16 cellular contexts compared by ENCODE assay signal in genomic region chr1:156865865-156866678, GRCh38. TPM values are rescaled to one million over a fixed set of nuclear protein-coding genes. Genes with fewer than 3 reads are reported as not detected.
DNase-seq lines count a peak whose midpoint lies in the region; ATAC-seq lines count a peak whose summit lies in the region.
"Had no signal": no experiment of that assay in that cellular context is flagged by ENCODE, and none has a peak within 500 bp of the region (broad histone marks: within the 10 kb centered on the region; RNA-seq: fewer than 3 reads in every experiment).

No MANE protein-coding gene starts in this region.

- H3K27ac Mint-ChIP-seq in activated CD8-positive, alpha-beta memory T cell treated with anti-CD3 and anti-CD28 coated beads, Interleukin-2, amount 10 ng/mL, durations not matched to agents 7 days and 5 days, result peak overlapping the region; percentile 34
- peak overlapping the region; percentile 82 for H3K27ac Mint-ChIP-seq in activated CD8-positive, alpha-beta T cell treated with anti-CD3 and anti-CD28 coated beads, Interleukin-2, amount 10 ng/mL, durations not matched to agents 7 days and 5 days
- peak overlapping the region; percentile 7 for H3K27ac Mint-ChIP-seq in stimulated activated effector memory CD8-positive, alpha-beta T cell treated with anti-CD3 and anti-CD28 coated beads, Interleukin-12 subunit alpha, Interleukin-12 subunit beta, amount 100 ng/mL, for 72 hours
- H3K27ac Mint-ChIP-seq: H9 had no signal

- ATAC-seq in activated CD8-positive, alpha-beta memory T cell treated with anti-CD3 and anti-CD28 coated beads, Interleukin-2, amount 10 ng/mL, durations not matched to agents 7 days and 5 days, result peak; percentile 32
- ATAC-seq in activated CD8-positive, alpha-beta T cell treated with anti-CD3 and anti-CD28 coated beads, Interleukin-2, amount 10 ng/mL, durations not matched to agents 7 days and 5 days, result peak; percentile 44
- no peak for ATAC-seq in stimulated activated effector memory CD8-positive, alpha-beta T cell treated with anti-CD3 and anti-CD28 coated beads, Interleukin-12 subunit alpha, Interleukin-12 subunit beta, amount 100 ng/mL, for 72 hours
- no peak for ATAC-seq in HG03045 (IDR thresholded peaks at IDR 0.05; ENCODE audit: unreplicated experiment)

- POLR2A ChIA-PET in activated CD8-positive, alpha-beta T cell treated with anti-CD3 and anti-CD28 coated beads, Interleukin-2, amount 10 ng/mL, durations not matched to agents 7 days and 5 days (lab: Charles Lee), result no interaction called here

- CTCF ChIA-PET in activated CD8-positive, alpha-beta memory T cell treated with anti-CD3 and anti-CD28 coated beads, Interleukin-2, amount 10 ng/mL, durations not matched to agents 7 days and 5 days (lab: Charles Lee), result interaction anchor here (0.7 to 21.5 kb wide), 7 partner anchors 23 to 177 kb away, joined by 3 to 600 read pairs (median 6); partner anchors contain the start of gene SH2D2A
- CTCF ChIA-PET in activated CD8-positive, alpha-beta T cell treated with anti-CD3 and anti-CD28 coated beads, Interleukin-2, amount 10 ng/mL, durations not matched to agents 7 days and 5 days (lab: Charles Lee), result interaction anchor here (1.1 to 8.8 kb wide), 5 partner anchors 25 to 177 kb away, joined by 3 to 138 read pairs (median 4); partner anchors contain the start of gene PEAR1

- H3K27me3 Mint-ChIP-seq in activated CD8-positive, alpha-beta memory T cell treated with anti-CD3 and anti-CD28 coated beads, Interleukin-2, amount 10 ng/mL, durations not matched to agents 7 days and 5 days, result peaks cover 22% of the 10 kb centered on the region
- H3K27me3 Mint-ChIP-seq in activated CD8-positive, alpha-beta T cell treated with anti-CD3 and anti-CD28 coated beads, Interleukin-2, amount 10 ng/mL, durations not matched to agents 7 days and 5 days (ENCODE audit: low read depth), result peaks cover 6% of the 10 kb centered on the region

- H3K4me3 Mint-ChIP-seq in activated CD8-positive, alpha-beta memory T cell treated with anti-CD3 and anti-CD28 coated beads, Interleukin-2, amount 10 ng/mL, durations not matched to agents 7 days and 5 days, result no peak overlapping the region
- peak overlapping the region; percentile 52 for H3K4me3 Mint-ChIP-seq in activated CD8-positive, alpha-beta T cell treated with anti-CD3 and anti-CD28 coated beads, Interleukin-2, amount 10 ng/mL, durations not matched to agents 7 days and 5 days
- peak overlapping the region; percentile 26 for H3K4me3 Mint-ChIP-seq in stimulated activated effector memory CD8-positive, alpha-beta T cell treated with anti-CD3 and anti-CD28 coated beads, Interleukin-12 subunit alpha, Interleukin-12 subunit beta, amount 100 ng/mL, for 72 hours

- peaks cover 54% of the 10 kb centered on the region for H3K4me1 Mint-ChIP-seq in activated CD8-positive, alpha-beta memory T cell treated with anti-CD3 and anti-CD28 coated beads, Interleukin-2, amount 10 ng/mL, durations not matched to agents 7 days and 5 days
- H3K4me1 Mint-ChIP-seq in activated CD8-positive, alpha-beta T cell treated with anti-CD3 and anti-CD28 coated beads, Interleukin-2, amount 10 ng/mL, durations not matched to agents 7 days and 5 days (ENCODE audit: low read depth), result peaks cover 77% of the 10 kb centered on the region
- peaks cover 77% of the 10 kb centered on the region for H3K4me1 Mint-ChIP-seq in stimulated activated effector memory CD8-positive, alpha-beta T cell treated with anti-CD3 and anti-CD28 coated beads, Interleukin-12 subunit alpha, Interleukin-12 subunit beta, amount 100 ng/mL, for 72 hours

- H3K9me3 Mint-ChIP-seq in activated CD8-positive, alpha-beta memory T cell treated with anti-CD3 and anti-CD28 coated beads, Interleukin-2, amount 10 ng/mL, durations not matched to agents 7 days and 5 days (ENCODE audit: low read depth), result no peaks in the 10 kb centered on the region
- H3K9me3 Mint-ChIP-seq in activated CD8-positive, alpha-beta T cell treated with anti-CD3 and anti-CD28 coated beads, Interleukin-2, amount 10 ng/mL, durations not matched to agents 7 days and 5 days (ENCODE audit: insufficient read depth), result no peaks in the 10 kb centered on the region
- no peaks in the 10 kb centered on the region for H3K9me3 Mint-ChIP-seq in stimulated activated effector memory CD8-positive, alpha-beta T cell treated with anti-CD3 and anti-CD28 coated beads, Interleukin-12 subunit alpha, Interleukin-12 subunit beta, amount 100 ng/mL, for 72 hours
- H3K9me3 Mint-ChIP-seq: H9 had no signal

- H3K36me3 Mint-ChIP-seq in activated CD8-positive, alpha-beta memory T cell treated with anti-CD3 and anti-CD28 coated beads, Interleukin-2, amount 10 ng/mL, durations not matched to agents 7 days and 5 days, result no peaks in the 10 kb centered on the region
- H3K36me3 Mint-ChIP-seq in activated CD8-positive, alpha-beta T cell treated with anti-CD3 and anti-CD28 coated beads, Interleukin-2, amount 10 ng/mL, durations not matched to agents 7 days and 5 days (ENCODE audit: low read depth), result no peaks in the 10 kb centered on the region
- peaks cover 6% of the 10 kb centered on the region for H3K36me3 Mint-ChIP-seq in stimulated activated effector memory CD8-positive, alpha-beta T cell treated with anti-CD3 and anti-CD28 coated beads, Interleukin-12 subunit alpha, Interleukin-12 subunit beta, amount 100 ng/mL, for 72 hours

- DNase-seq in activated CD8-positive, alpha-beta memory T cell treated with anti-CD3 and anti-CD28 coated beads, Interleukin-2, amount 10 ng/mL, durations not matched to agents 7 days and 5 days, result no peak
- DNase-seq in activated CD8-positive, alpha-beta memory T cell treated with anti-CD3 and anti-CD28 coated beads, Interleukin-2, amount 50 U/mL, for 48 hours, result no peak
- DNase-seq in NCI-H2171 (lab: John Stamatoyannopoulos, UW), result peak; percentile 11
- DNase-seq in activated CD8-positive, alpha-beta T cell treated with anti-CD3 and anti-CD28 coated beads, Interleukin-2, amount 10 ng/mL, durations not matched to agents 7 days and 5 days, result peak; percentile 37
- no peak for DNase-seq in stimulated activated effector memory CD8-positive, alpha-beta T cell treated with anti-CD3 and anti-CD28 coated beads, Interleukin-12 subunit alpha, Interleukin-12 subunit beta, amount 100 ng/mL, for 72 hours (ENCODE audit: low spot score in 2 of 2)
- DNase-seq in iPS-NIHi7 (ENCODE audit: extremely low spot score), result no peak
- DNase-seq in NCI-H1930 (lab: John Stamatoyannopoulos, UW), result no peak
- DNase-seq: activated effector memory CD4-positive, alpha-beta T cell treated with Interleukin-2 at 50 U/mL for 16 hours; COR-L47; H9; hypothalamus; MG63; NCI-H2029 treated with DMSO at 0.1 percent for 48 hours had no signal

RNA-seq across cellular contexts. Expression of gene NTRK1, which starts 5.4 kb away (rescaled TPM):
- total RNA-seq in activated CD8-positive, alpha-beta memory T cell treated with anti-CD3 and anti-CD28 coated beads, Interleukin-2, amount 10 ng/mL, durations not matched to agents 7 days and 5 days, result 1 to 10 TPM; 2.8 to 8.8 TPM
- total RNA-seq in activated CD8-positive, alpha-beta T cell treated with anti-CD3 and anti-CD28 coated beads, Interleukin-2, amount 10 ng/mL, durations not matched to agents 7 days and 5 days, result 1 to 10 TPM; 9.9 TPM
- total RNA-seq: renal cortical epithelial cell had no signal

RNA-seq across cellular contexts. Expression of gene INSRR, which starts 7.2 kb away (rescaled TPM):
- total RNA-seq in activated CD8-positive, alpha-beta memory T cell treated with anti-CD3 and anti-CD28 coated beads, Interleukin-2, amount 10 ng/mL, durations not matched to agents 7 days and 5 days, result under 1 TPM; 0.09 to 0.19 TPM
- total RNA-seq in activated CD8-positive, alpha-beta T cell treated with anti-CD3 and anti-CD28 coated beads, Interleukin-2, amount 10 ng/mL, durations not matched to agents 7 days and 5 days, result under 1 TPM; 0.21 TPM
- total RNA-seq: H9, renal cortical epithelial cell, subcutaneous adipose tissue had no signal

RNA-seq across cellular contexts. Expression of gene PEAR1, which starts 27.4 kb away (rescaled TPM):
- total RNA-seq in activated CD8-positive, alpha-beta memory T cell treated with anti-CD3 and anti-CD28 coated beads, Interleukin-2, amount 10 ng/mL, durations not matched to agents 7 days and 5 days, result not detected
- total RNA-seq in activated CD8-positive, alpha-beta T cell treated with anti-CD3 and anti-CD28 coated beads, Interleukin-2, amount 10 ng/mL, durations not matched to agents 7 days and 5 days, result under 1 TPM; 0.21 to 0.40 TPM

RNA-seq across cellular contexts. Expression of gene SH2D2A, which starts 49.4 kb away (rescaled TPM):
- total RNA-seq in activated CD8-positive, alpha-beta memory T cell treated with anti-CD3 and anti-CD28 coated beads, Interleukin-2, amount 10 ng/mL, durations not matched to agents 7 days and 5 days, result 100 to 1,000 TPM; 157 to 205 TPM
- 10 to 100 TPM; 84.0 to 86.7 TPM for total RNA-seq in activated CD8-positive, alpha-beta T cell treated with anti-CD3 and anti-CD28 coated beads, Interleukin-2, amount 10 ng/mL, durations not matched to agents 7 days and 5 days

RNA-seq across cellular contexts. Expression of gene LRRC71, which starts 54.4 kb away (rescaled TPM):
- total RNA-seq in activated CD8-positive, alpha-beta memory T cell treated with anti-CD3 and anti-CD28 coated beads, Interleukin-2, amount 10 ng/mL, durations not matched to agents 7 days and 5 days, result not detected
- not detected for total RNA-seq in activated CD8-positive, alpha-beta T cell treated with anti-CD3 and anti-CD28 coated beads, Interleukin-2, amount 10 ng/mL, durations not matched to agents 7 days and 5 days
- total RNA-seq: H9, renal cortical epithelial cell had no signal

Comparison
In these comparisons a context has a peak if more than half of its experiments do, and no peak if none do; other contexts are left out.
1. ATAC-seq: peak in activated CD8-positive, alpha-beta memory T cell treated with anti-CD3 and anti-CD28 coated beads, Interleukin-2, amount 10 ng/mL, durations not matched to agents 7 days and 5 days (single experiment) and activated CD8-positive, alpha-beta T cell treated with anti-CD3 and anti-CD28 coated beads, Interleukin-2, amount 10 ng/mL, durations not matched to agents 7 days and 5 days (single experiment); none in stimulated activated effector memory CD8-positive, alpha-beta T cell treated with anti-CD3 and anti-CD28 coated beads, Interleukin-12 subunit alpha, Interleukin-12 subunit beta, amount 100 ng/mL, for 72 hours (single experiment) and HG03045 (single experiment).
2. DNase-seq: peak in NCI-H2171 (single experiment) and activated CD8-positive, alpha-beta T cell treated with anti-CD3 and anti-CD28 coated beads, Interleukin-2, amount 10 ng/mL, durations not matched to agents 7 days and 5 days (single experiment); none in activated CD8-positive, alpha-beta memory T cell treated with anti-CD3 and anti-CD28 coated beads, Interleukin-2, amount 10 ng/mL, durations not matched to agents 7 days and 5 days (single experiment), activated CD8-positive, alpha-beta memory T cell treated with anti-CD3 and anti-CD28 coated beads, Interleukin-2, amount 50 U/mL, for 48 hours (single experiment), stimulated activated effector memory CD8-positive, alpha-beta T cell treated with anti-CD3 and anti-CD28 coated beads, Interleukin-12 subunit alpha, Interleukin-12 subunit beta, amount 100 ng/mL, for 72 hours (0 of 2), iPS-NIHi7 (single experiment) and NCI-H1930 (0 of 2).
3. H3K27ac Mint-ChIP-seq: peak in every context shown above with its lines; median percentile 82 in activated CD8-positive, alpha-beta T cell treated with anti-CD3 and anti-CD28 coated beads, Interleukin-2, amount 10 ng/mL, durations not matched to agents 7 days and 5 days; 34 in activated CD8-positive, alpha-beta memory T cell treated with anti-CD3 and anti-CD28 coated beads, Interleukin-2, amount 10 ng/mL, durations not matched to agents 7 days and 5 days; 7 in stimulated activated effector memory CD8-positive, alpha-beta T cell treated with anti-CD3 and anti-CD28 coated beads, Interleukin-12 subunit alpha, Interleukin-12 subunit beta, amount 100 ng/mL, for 72 hours.